ENCODE assay signal across 8 cellular contexts in the genomic region with DNA sequence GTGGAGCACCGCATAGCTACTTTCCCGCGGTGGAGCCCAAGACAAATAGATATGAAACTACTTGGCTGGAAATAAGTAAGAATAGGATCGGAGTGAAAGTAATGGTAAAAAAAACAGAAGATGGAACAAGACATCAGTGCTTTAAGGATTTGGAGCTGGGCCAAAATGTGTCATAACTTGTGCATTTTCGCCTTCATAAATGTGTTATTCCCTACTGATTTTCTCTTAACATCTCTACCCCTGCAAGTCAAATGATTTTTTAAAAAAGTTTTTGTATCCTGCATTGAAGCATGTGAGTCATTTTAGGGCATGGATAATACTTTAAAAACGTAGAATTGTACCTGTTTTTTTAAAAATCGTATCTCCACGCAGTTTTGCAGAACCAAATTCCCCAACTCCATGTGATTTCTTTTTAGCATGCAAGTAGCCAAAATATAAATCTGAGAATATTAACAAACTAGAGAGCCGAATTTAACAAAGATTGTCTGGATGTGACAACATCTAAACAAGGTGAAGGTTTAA. TPM values are rescaled to one million over a fixed set of nuclear protein-coding genes. Genes with fewer than 3 reads are reported as not detected.
DNase-seq lines count a peak whose midpoint lies in the region; TF ChIP-seq lines count a peak whose summit lies in the region.

No MANE protein-coding gene starts in this region.

- H3K27me3 ChIP-seq in OCI-LY1 (ENCODE audit: insufficient read depth, low read length) = no peaks in the 10 kb centered on the region
- H3K27me3 ChIP-seq in endodermal cell (ENCODE audit: control insufficient read depth, insufficient read depth, low read length, poor library complexity, severe bottlenecking) = no peaks in the 10 kb centered on the region
- no peaks in the 10 kb centered on the region for H3K27me3 ChIP-seq in neuron (ENCODE audit: insufficient read depth, low read length)

- peaks cover 38% of the 10 kb centered on the region for H3K9me3 Mint-ChIP-seq in endodermal cell

- peaks cover 24% of the 10 kb centered on the region for H3K4me1 Mint-ChIP-seq in endodermal cell

- peaks cover 20% of the 10 kb centered on the region for H3K36me3 Mint-ChIP-seq in endodermal cell (ENCODE audit: low read depth)

- H3K79me2 ChIP-seq in OCI-LY1 (ENCODE audit: insufficient read depth, low read length) = no peaks in the 10 kb centered on the region

- no peaks in the 10 kb centered on the region for H4K20me1 ChIP-seq in OCI-LY1 (ENCODE audit: insufficient read depth, low read length)

- peaks cover 22% of the 10 kb centered on the region for H3K27me3 Mint-ChIP-seq in endodermal cell (ENCODE audit: insufficient read depth)

- no peaks in the 10 kb centered on the region for H3K36me3 ChIP-seq in OCI-LY1 (ENCODE audit: insufficient read depth, low read length)
- peaks cover 23% of the 10 kb centered on the region for H3K36me3 ChIP-seq in endodermal cell (ENCODE audit: control insufficient read depth, insufficient read depth, low read length)
- no peaks in the 10 kb centered on the region for H3K36me3 ChIP-seq in neuron (ENCODE audit: insufficient read depth, low read length)

- H3F3A ChIP-seq in OCI-LY1 (ENCODE audit: insufficient read depth, low read length) = no peaks in the 10 kb centered on the region; the same call in 1 of the 2 replicates

- 71% methylated on average over 9 of the region's 9 CpGs for WGBS in endodermal cell (ENCODE audit: insufficient coverage in 1 of 2, insufficient read length in 1 of 2), 2 experiments

- H3K27ac Mint-ChIP-seq in endodermal cell = peak overlapping the region; percentile 92

- H3K27ac ChIP-seq in OCI-LY1 (ENCODE audit: low read depth, low read length, poor library complexity, severe bottlenecking) (no peak overlapping the region), endodermal cell (ENCODE audit: low read depth, low read length) (no peak overlapping the region)

- no peaks in the 10 kb centered on the region for H3K9me3 ChIP-seq in OCI-LY1 (ENCODE audit: low read length)
- peaks cover 34% of the 10 kb centered on the region for H3K9me3 ChIP-seq in endodermal cell (ENCODE audit: control insufficient read depth, low read length)
- H3K9me3 ChIP-seq in neuron (ENCODE audit: low read length) = peaks cover 8% of the 10 kb centered on the region

- peak overlapping the region; percentile 68 for H3K4me3 Mint-ChIP-seq in endodermal cell

- H3K4me1 ChIP-seq in OCI-LY1 (ENCODE audit: insufficient read depth, low read length, severe bottlenecking) (peaks cover 17% of the 10 kb centered on the region), endodermal cell (ENCODE audit: control insufficient read depth, insufficient read depth, low read length) (no peaks in the 10 kb centered on the region), neuron (ENCODE audit: insufficient read depth, low read length) (peaks cover 12% of the 10 kb centered on the region)

- H2AFZ ChIP-seq in OCI-LY1 (ENCODE audit: low read length) (no peak overlapping the region), neuron (ENCODE audit: low read depth, low read length) (peak overlapping the region; percentile 59)

- H3K9me2 ChIP-seq in OCI-LY1 (ENCODE audit: low read depth, low read length) = no peaks in the 10 kb centered on the region

- peak overlapping the region; percentile 81 for H3K4me2 ChIP-seq in OCI-LY1 (ENCODE audit: low read length)

- TF ChIP-seq CTCF in OCI-LY1 (IDR thresholded peaks at IDR 0.05; ENCODE audit: low read length) = no peak
- no peak for TF ChIP-seq CTCF in endodermal cell (conservative IDR thresholded peaks at IDR 0.05)

- DNase-seq in endodermal cell (no peak), NCI-H345 (lab: John Stamatoyannopoulos, UW) (no peak), NCI-H526 (lab: John Stamatoyannopoulos, UW) (no peak), GM19238 (ENCODE audit: insufficient read length, low spot score) (no peak)
- DNase-seq in stimulated activated CD8-positive, alpha-beta memory T cell treated with anti-CD3 and anti-CD28 coated beads, Interleukin-4, amount 100 ng/mL, for 48 hours = no peak

- H3K4me3 ChIP-seq in GM08714 (ENCODE audit: low read length) = peak overlapping the region; percentile 69
- H3K4me3 ChIP-seq in OCI-LY1 (ENCODE audit: low read depth, low read length, poor library complexity, severe bottlenecking) = peak overlapping the region; percentile 62
- H3K4me3 ChIP-seq in endodermal cell (ENCODE audit: low read length) = peak overlapping the region; percentile 81
- H3K4me3 ChIP-seq in neuron (ENCODE audit: low read length) = peak overlapping the region; percentile 56

- peak overlapping the region; percentile 48; the same call in 1 of the 2 replicates for H3K9ac ChIP-seq in OCI-LY1 (ENCODE audit: low read length)
- H3K9ac ChIP-seq in endodermal cell (ENCODE audit: extremely low read depth, low read length, poor library complexity, severe bottlenecking) = no peak overlapping the region

RNA-seq across cellular contexts. Expression of a gene that starts 0.9 kb away (rescaled TPM):
- total RNA-seq in endodermal cell = 100 to 1,000 TPM; 205 to 216 TPM
- polyA plus RNA-seq in endodermal cell (2013, experiment 1 of 2) = 64.9 TPM
- polyA plus RNA-seq in endodermal cell (2013, experiment 2 of 2) = 72.0 TPM
